8 cellular contexts compared by ENCODE assay signal in the genomic region with DNA sequence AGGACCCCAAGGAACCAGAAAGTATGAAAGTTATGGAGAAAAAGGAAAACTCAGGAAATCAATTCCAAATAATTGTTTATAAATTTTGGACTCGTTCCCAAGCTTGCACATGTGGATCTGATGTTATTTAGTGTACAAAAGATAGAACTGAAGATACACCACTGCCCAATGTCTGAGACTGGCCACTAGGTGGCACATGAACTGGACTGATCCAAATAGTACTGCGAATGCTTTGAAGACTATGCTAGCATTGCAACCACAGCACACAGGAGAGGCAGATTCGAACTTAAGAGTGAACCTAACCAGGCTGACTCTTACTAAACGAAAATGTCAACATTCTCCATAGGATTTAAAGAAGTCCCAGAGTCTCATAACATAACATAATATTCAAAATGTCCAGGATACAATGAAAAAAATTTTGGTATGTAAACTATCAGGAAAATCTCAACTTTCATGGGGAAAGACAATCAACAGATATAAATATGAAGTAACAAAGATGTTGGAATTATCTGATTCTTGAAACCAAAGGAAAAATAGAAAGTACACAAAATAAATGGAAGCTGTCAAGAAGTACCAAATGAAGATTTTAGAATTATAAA.
DNase-seq lines count a peak whose midpoint lies in the region; ATAC-seq and TF ChIP-seq lines count a peak whose summit lies in the region.

No MANE protein-coding gene starts in this region.

- intact Hi-C loops in heart right ventricle (cut with DNase I) = loop anchor here in 9 of 10 donors (2.0 to 10.0 kb wide), 6 partner anchors 292 to 716 kb away; no protein-coding TSS in a partner anchor
- intact Hi-C loops in sigmoid colon (cut with DNase I) = loop anchor here (2.0 kb wide), 1 partner anchor 314 kb away; no protein-coding TSS in a partner anchor

- DNase-seq in Ammon's horn (ENCODE audit: low spot score) (peak; percentile 66), GM13976 (ENCODE audit: low spot score) (peak; percentile 21), NAMALWA (ENCODE audit: low spot score) (peak; percentile 75), heart right ventricle (peak in 1 of 2 donors; percentile 34), sigmoid colon (no peak), amniotic stem cell (lab: John Stamatoyannopoulos, UW) (no peak)

- 23 to 27% methylated on average over 4 of the region's 4 CpGs for WGBS in heart right ventricle, 2 donors
- WGBS in sigmoid colon, 2 donors = 13 to 30% methylated on average over 4 of the region's 4 CpGs

- no peak for TF ChIP-seq EP300 in sigmoid colon (IDR thresholded peaks at IDR 0.05)

- no peak overlapping the region for H3K4me3 ChIP-seq in WI38 (ENCODE audit: low read depth, low read length)
- no peak overlapping the region for H3K4me3 ChIP-seq in heart right ventricle
- H3K4me3 ChIP-seq in sigmoid colon = no peak overlapping the region

- TF ChIP-seq POLR2A in sigmoid colon (IDR thresholded peaks at IDR 0.05) = no peak

- H3K4me1 ChIP-seq in heart right ventricle = no peaks in the 10 kb centered on the region
- H3K4me1 ChIP-seq in sigmoid colon = no peaks in the 10 kb centered on the region

- H3K36me3 ChIP-seq in heart right ventricle = no peaks in the 10 kb centered on the region
- H3K36me3 ChIP-seq in sigmoid colon = no peaks in the 10 kb centered on the region

- TF ChIP-seq CTCF in GM13976 (IDR thresholded peaks at IDR 0.05; ENCODE audit: borderline replicate concordance, control extremely low read depth, extremely low read depth, insufficient read depth, missing control alignments) (peak; percentile 39), WI38 (IDR thresholded peaks at IDR 0.05; ENCODE audit: low read depth, low read length) (0 out of 2 replicates have a peak, but pooled peaks have one; percentile 20), heart right ventricle (IDR thresholded peaks at IDR 0.05) (peak; percentile 64 to 87 (median 77)), sigmoid colon (IDR thresholded peaks at IDR 0.05) (peak in 3 of 4 experiments; percentile 14 to 52 (median 40))

- in situ Hi-C loops in GM13976 (cut with MboI; ENCODE audit: low sequenced_read_pairs, unreplicated experiment) = no loop called here

- no peaks in the 10 kb centered on the region for H3K9me3 ChIP-seq in heart right ventricle
- H3K9me3 ChIP-seq in sigmoid colon = no peaks in the 10 kb centered on the region

- no peaks in the 10 kb centered on the region for H3K27me3 ChIP-seq in heart right ventricle
- no peaks in the 10 kb centered on the region for H3K27me3 ChIP-seq in sigmoid colon

- ATAC-seq in HG02642 (IDR thresholded peaks at IDR 0.05; ENCODE audit: poor library complexity, unreplicated experiment) (peak; percentile 84), heart right ventricle (peak in 7 of 8 donors; percentile 58 to 86 (median 74))

- H3K27ac ChIP-seq in heart right ventricle (no peak overlapping the region), sigmoid colon (no peak overlapping the region)

Comparison
In these comparisons a context has a peak if more than half of its experiments do, and no peak if none do; other contexts are left out.
1. DNase-seq: peak in Ammon's horn (single experiment), GM13976 (single experiment) and NAMALWA (single experiment); none in sigmoid colon (single experiment) and amniotic stem cell (single experiment).
2. CTCF ChIP-seq: peak in every context shown above with its lines; median percentile 77 in heart right ventricle; 40 in sigmoid colon; 39 in GM13976; 20 in WI38.